ENCODE assay signal across 8 cellular contexts in the genomic region with DNA sequence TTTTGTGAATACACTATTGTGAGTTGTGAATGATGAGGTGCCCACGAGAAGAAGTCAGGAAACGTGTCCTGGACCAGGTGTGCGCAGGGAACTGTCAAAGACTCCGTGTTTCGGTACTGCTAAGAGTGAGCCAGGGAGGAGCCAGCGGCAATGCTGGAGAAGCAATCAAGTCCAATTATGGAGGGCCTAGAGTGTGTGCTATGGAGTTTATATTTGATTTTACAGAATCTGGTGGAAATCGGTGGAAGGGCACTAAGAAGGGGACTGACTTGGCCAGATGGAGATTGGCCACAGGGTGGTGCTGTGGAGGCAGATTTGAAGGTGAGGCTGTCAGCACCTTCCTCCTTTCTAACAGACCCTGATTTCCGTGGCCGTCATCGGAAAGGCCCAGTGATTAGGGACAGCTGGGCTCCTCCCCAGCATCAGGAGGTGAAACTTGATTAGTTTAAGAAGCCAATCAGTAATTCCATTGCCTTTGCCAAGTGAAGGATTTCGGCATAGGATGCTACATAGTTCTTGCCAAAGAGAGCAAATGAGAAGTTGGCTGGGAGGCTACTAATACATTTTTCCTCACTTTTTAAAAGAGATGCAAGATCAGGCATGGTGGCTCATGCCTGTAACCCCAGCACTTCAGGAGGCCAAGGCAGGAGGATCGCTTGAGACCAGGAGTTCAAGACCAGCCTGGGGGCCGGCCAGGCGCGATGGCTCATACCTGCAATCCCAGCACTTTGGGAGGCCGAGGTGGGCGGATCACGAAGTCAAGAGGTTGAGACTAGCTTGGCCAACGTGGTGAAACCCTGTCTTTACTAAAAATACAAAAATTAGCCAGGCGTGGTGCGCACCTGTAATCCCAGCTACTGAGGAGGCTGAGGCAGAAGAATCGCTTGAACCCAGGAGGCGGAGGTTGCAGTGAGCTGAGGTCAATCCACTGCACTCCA.
DNase-seq lines count a peak whose midpoint lies in the region; ATAC-seq, FAIRE-seq and TF ChIP-seq lines count a peak whose summit lies in the region.

No MANE protein-coding gene starts in this region.

- DNase-seq in NCI-H2227 treated with DMSO at 0.1 percent for 48 hours (lab: John Stamatoyannopoulos, UW) (peak; percentile 57), WERI-Rb-1 (peak; percentile 93), T47D (ENCODE audit: low read depth in 1 of 2, low spot score in 1 of 2) (peak; percentile 43 to 69), islet precursor cell (peak; percentile 88)
- DNase-seq in stimulated activated CD4-positive, alpha-beta T cell treated with anti-CD3 and anti-CD28 coated beads, Interleukin-1b, Interleukin-23, amount 100 ng/mL, for 24 hours (ENCODE audit: low read depth in 4 of 4, low spot score in 1 of 4): peak; percentile 78 to 85 (median 80)

- no peak overlapping the region; the same call in 1 of the 2 replicates for H3K27ac ChIP-seq in WERI-Rb-1

- peak; percentile 89 for TF ChIP-seq CTCF in WERI-Rb-1 (IDR thresholded peaks at IDR 0.05; ENCODE audit: low read depth, low read length)

- ATAC-seq in HG02870 (IDR thresholded peaks at IDR 0.05; ENCODE audit: unreplicated experiment): peak; percentile 73
- ATAC-seq in HG03469 (IDR thresholded peaks at IDR 0.05; ENCODE audit: unreplicated experiment): no peak

- H3K36me3 ChIP-seq in WERI-Rb-1: no peaks in the 10 kb centered on the region

- H3K4me3 ChIP-seq in WERI-Rb-1 (ENCODE audit: low read depth, low read length): no peak overlapping the region

- peak; percentile 89 for FAIRE-seq in G401.6 (lab: Jason Lieb, UNC)

- in situ Hi-C loops in T47D (cut with HindIII; ENCODE audit: low pct_unique_long_range_greater_than_20kb, low sequenced_read_pairs): no loop called here

- no peaks in the 10 kb centered on the region for H3K9me3 ChIP-seq in WERI-Rb-1 (ENCODE audit: severe bottlenecking)

- H3K27me3 ChIP-seq in WERI-Rb-1 (ENCODE audit: insufficient read depth, low read depth, severe bottlenecking): no peaks in the 10 kb centered on the region
